ENCODE assay signal across 10 cellular contexts in the genomic region with DNA sequence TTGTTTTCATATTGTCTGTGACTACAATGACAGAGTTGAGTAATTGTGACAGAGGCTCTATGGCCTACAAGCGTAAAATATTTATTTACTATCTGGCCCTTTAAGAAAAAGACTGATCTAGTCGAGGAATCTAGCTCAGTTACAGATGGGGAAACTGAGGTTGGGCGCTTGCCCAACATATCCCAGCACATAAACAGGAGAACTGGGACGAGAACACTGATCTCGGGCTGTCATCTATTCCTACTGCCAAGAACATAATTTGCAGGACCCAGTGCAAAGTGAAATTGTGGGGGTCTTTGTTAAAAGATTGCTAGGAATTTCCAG. TPM values are rescaled to one million over a fixed set of nuclear protein-coding genes. Genes with fewer than 3 reads are reported as not detected.
DNase-seq lines count a peak whose midpoint lies in the region; ATAC-seq and TF ChIP-seq lines count a peak whose summit lies in the region.
"Had no signal": no experiment of that assay in that cellular context is flagged by ENCODE, and none has a peak within 500 bp of the region (broad histone marks: within the 10 kb centered on the region; RNA-seq: fewer than 3 reads in every experiment).

No MANE protein-coding gene starts in this region.

- H3K27me3 Mint-ChIP-seq in activated CD4-positive, alpha-beta T cell treated with anti-CD3 and anti-CD28 coated beads, Interleukin-2, amount 10 ng/mL, durations not matched to agents 7 days and 5 days = no peaks in the 10 kb centered on the region

- H3K27ac Mint-ChIP-seq in activated CD4-positive, alpha-beta T cell treated with anti-CD3 and anti-CD28 coated beads, Interleukin-2, amount 10 ng/mL, durations not matched to agents 7 days and 5 days = peak overlapping the region; percentile 78

- H3K4me3 Mint-ChIP-seq in activated CD4-positive, alpha-beta T cell treated with anti-CD3 and anti-CD28 coated beads, Interleukin-2, amount 10 ng/mL, durations not matched to agents 7 days and 5 days = no peak overlapping the region

- no peaks in the 10 kb centered on the region for H3K4me1 ChIP-seq in RWPE2 (ENCODE audit: insufficient read depth, poor library complexity, severe bottlenecking)
- peaks cover 24 to 43% of the 10 kb centered on the region in 2 donors for H3K4me1 ChIP-seq in left lung

- H3K36me3 ChIP-seq in RWPE2 (ENCODE audit: low read depth) (no peaks in the 10 kb centered on the region; the same call in 1 of the 2 replicates), left lung (peaks cover 0 to 66% of the 10 kb centered on the region in 2 donors), H7 (replicated peaks; ENCODE audit: control insufficient read depth, insufficient read depth, low read length) (no peaks in the 10 kb centered on the region; the same call in 1 of the 2 replicates), MG63 (no peaks in the 10 kb centered on the region; the same call in 1 of the 2 replicates)

- peak; percentile 87 for TF ChIP-seq CTCF in RWPE2 (IDR thresholded peaks at IDR 0.05; ENCODE audit: poor library complexity, severe bottlenecking)
- TF ChIP-seq CTCF in left lung (IDR thresholded peaks at IDR 0.05) = peak in 1 of 2 donors; percentile 48

- DNase-seq in activated CD4-positive, alpha-beta T cell treated with anti-CD3 and anti-CD28 coated beads, Interleukin-2, amount 10 ng/mL, durations not matched to agents 7 days and 5 days = no peak
- DNase-seq in activated CD4-positive, alpha-beta T cell treated with anti-CD3 and anti-CD28 coated beads, Interleukin-2, amount 50 U/mL, for 1 hour = no peak
- DNase-seq in RWPE2 (ENCODE audit: low spot score) (no peak), left lung (no peak), substantia nigra (lab: John Stamatoyannopoulos, UW) (no peak), H7 (no peak), MG63 (no peak), MV-4-11 (lab: John Stamatoyannopoulos, UW) (no peak)
- DNase-seq: DMS79 treated with DMSO at 0.1 percent for 48 hours, NCI-H1694 treated with DMSO at 0.1 percent for 48 hours had no signal

- CTCF ChIA-PET in activated CD4-positive, alpha-beta T cell treated with anti-CD3 and anti-CD28 coated beads, Interleukin-2, amount 10 ng/mL, durations not matched to agents 7 days and 5 days (lab: Charles Lee) = interaction anchor here (0.7 to 3.7 kb wide), 36 partner anchors 9 to 567 kb away, joined by 3 to 25 read pairs (median 5); partner anchors contain the start of genes BLM, FURIN, HDDC3 and MAN2A2

- intact Hi-C loops in left lung (cut with DNase I) = loop anchor here in 1 of 2 donors (5.0 kb wide), 1 partner anchor 239 kb away; no protein-coding TSS in a partner anchor

- H3K27me3 ChIP-seq in RWPE2 (ENCODE audit: insufficient read depth, poor library complexity, severe bottlenecking) (no peaks in the 10 kb centered on the region), left lung (no peaks in the 10 kb centered on the region), H7 (ENCODE audit: control insufficient read depth, insufficient read depth, low read length) (no peaks in the 10 kb centered on the region), MG63 (no peaks in the 10 kb centered on the region)

- ATAC-seq in RWPE2 (ENCODE audit: low read depth) (no peak), left lung (no peak)

- H3K4me1 Mint-ChIP-seq in activated CD4-positive, alpha-beta T cell treated with anti-CD3 and anti-CD28 coated beads, Interleukin-2, amount 10 ng/mL, durations not matched to agents 7 days and 5 days = peaks cover 35% of the 10 kb centered on the region

- H3K9me3 ChIP-seq in RWPE2 (ENCODE audit: severe bottlenecking) (no peaks in the 10 kb centered on the region), left lung (no peaks in the 10 kb centered on the region), MG63 (no peaks in the 10 kb centered on the region)

- no peaks in the 10 kb centered on the region for H3K9me3 Mint-ChIP-seq in activated CD4-positive, alpha-beta T cell treated with anti-CD3 and anti-CD28 coated beads, Interleukin-2, amount 10 ng/mL, durations not matched to agents 7 days and 5 days

- H3K36me3 Mint-ChIP-seq in activated CD4-positive, alpha-beta T cell treated with anti-CD3 and anti-CD28 coated beads, Interleukin-2, amount 10 ng/mL, durations not matched to agents 7 days and 5 days (ENCODE audit: low read depth) = peaks cover 3% of the 10 kb centered on the region

- POLR2A ChIA-PET in activated CD4-positive, alpha-beta T cell treated with anti-CD3 and anti-CD28 coated beads, Interleukin-2, amount 10 ng/mL, durations not matched to agents 7 days and 5 days (lab: Charles Lee) = interaction anchor here (0.6 kb wide), 1 partner anchor 40 kb away, joined by 3 read pairs; no protein-coding TSS in a partner anchor

- no peak overlapping the region for H3K27ac ChIP-seq in RWPE2 (ENCODE audit: poor library complexity, severe bottlenecking)
- peak overlapping the region; percentile 97 to 98 for H3K27ac ChIP-seq in left lung
- peak overlapping the region; percentile 30 for H3K27ac ChIP-seq in substantia nigra (ENCODE audit: low read depth, low read length, poor library complexity, severe bottlenecking)

- H3K4me3 ChIP-seq in RWPE2 (ENCODE audit: severe bottlenecking) (no peak overlapping the region), left lung (peak overlapping the region in 1 of 2 donors; percentile 66), H7 (ENCODE audit: insufficient read depth, low read depth, low read length) (no peak overlapping the region), MG63 (no peak overlapping the region)

RNA-seq across cellular contexts. Expression of gene FES, which starts 1.9 kb away (rescaled TPM):
- total RNA-seq in activated CD4-positive, alpha-beta T cell treated with anti-CD3 and anti-CD28 coated beads, Interleukin-2, amount 10 ng/mL, durations not matched to agents 7 days and 5 days = 10 to 100 TPM in 1 of 2 experiments, 1 to 10 TPM in 1; 8.6 to 10.7 TPM
- total RNA-seq in left lung = 10 to 100 TPM; 37.6 to 65.2 TPM
- total RNA-seq in H7 (2014; rRNA removed; shearing (Covaris generic)) = 11.2 and 13.6 TPM in 2 replicates
- total RNA-seq in MG63 (2014; rRNA removed; shearing (Covaris generic); ENCODE audit: low replicate concordance) = 10.5 and 13.7 TPM in 2 replicates

RNA-seq across cellular contexts. Expression of gene MAN2A2, which starts 16.8 kb away (rescaled TPM):
- total RNA-seq in activated CD4-positive, alpha-beta T cell treated with anti-CD3 and anti-CD28 coated beads, Interleukin-2, amount 10 ng/mL, durations not matched to agents 7 days and 5 days = 10 to 100 TPM; 77.4 to 97.4 TPM
- 10 to 100 TPM; 78.6 to 86.3 TPM for total RNA-seq in left lung
- 7.4 and 11.6 TPM in 2 replicates for total RNA-seq in H7 (2014; rRNA removed; shearing (Covaris generic))
- total RNA-seq in MG63 (2014; rRNA removed; shearing (Covaris generic); ENCODE audit: low replicate concordance) = 9.5 and 45.8 TPM in 2 replicates

RNA-seq across cellular contexts. Expression of gene FURIN, which starts 17.9 kb away (rescaled TPM):
- total RNA-seq in activated CD4-positive, alpha-beta T cell treated with anti-CD3 and anti-CD28 coated beads, Interleukin-2, amount 10 ng/mL, durations not matched to agents 7 days and 5 days = 100 to 1,000 TPM; 148 to 153 TPM
- 100 to 1,000 TPM; 114 TPM for total RNA-seq in left lung
- 56.5 and 68.9 TPM in 2 replicates for total RNA-seq in H7 (2014; rRNA removed; shearing (Covaris generic))
- 14.7 and 19.3 TPM in 2 replicates for total RNA-seq in MG63 (2014; rRNA removed; shearing (Covaris generic); ENCODE audit: low replicate concordance)

RNA-seq across cellular contexts. Expression of gene HDDC3, which starts 46.1 kb away (rescaled TPM):
- 10 to 100 TPM; 22.9 to 26.2 TPM for total RNA-seq in activated CD4-positive, alpha-beta T cell treated with anti-CD3 and anti-CD28 coated beads, Interleukin-2, amount 10 ng/mL, durations not matched to agents 7 days and 5 days
- total RNA-seq in left lung = 10 to 100 TPM; 12.4 to 13.5 TPM
- 16.2 and 19.4 TPM in 2 replicates for total RNA-seq in H7 (2014; rRNA removed; shearing (Covaris generic))
- 32.6 and 51.9 TPM in 2 replicates for total RNA-seq in MG63 (2014; rRNA removed; shearing (Covaris generic); ENCODE audit: low replicate concordance)

RNA-seq across cellular contexts. Expression of gene UNC45A, which starts 48.8 kb away (rescaled TPM):
- 10 to 100 TPM; 59.3 to 69.8 TPM for total RNA-seq in activated CD4-positive, alpha-beta T cell treated with anti-CD3 and anti-CD28 coated beads, Interleukin-2, amount 10 ng/mL, durations not matched to agents 7 days and 5 days
- 10 to 100 TPM; 62.3 to 74.4 TPM for total RNA-seq in left lung
- total RNA-seq in H7 (2014; rRNA removed; shearing (Covaris generic)) = 85.9 and 87.2 TPM in 2 replicates
- total RNA-seq in MG63 (2014; rRNA removed; shearing (Covaris generic); ENCODE audit: low replicate concordance) = 43.1 and 64.2 TPM in 2 replicates
